In genomic region chr1:13816016-13816760, GRCh38 we compare ENCODE assay signal across 27 cellular contexts.
"Had no signal": no experiment of that assay in that cellular context is flagged by ENCODE, and none has a peak within 500 bp of the region (broad histone marks: within the 10 kb centered on the region; RNA-seq: fewer than 3 reads in every experiment).

No MANE protein-coding gene starts in this region.

- H3K4me3 ChIP-seq: heart left ventricle, left ventricle myocardium inferior, lung, mucosa of descending colon, right atrium auricular region, right lobe of liver, smooth muscle cell, testis, thyroid gland, transverse colon, upper lobe of left lung had no signal

- H3K4me2 ChIP-seq: smooth muscle cell had no signal

- DNase-seq: hypothalamus; islet precursor cell; left ventricle myocardium inferior; mesendoderm; midbrain; mucosa of descending colon; naive thymus-derived CD4-positive, alpha-beta T cell; nucleus accumbens; stimulated activated CD4-positive, alpha-beta T cell treated with anti-CD3 and anti-CD28 coated beads, Interleukin-1b, Interleukin-23, amount 100 ng/mL, for 48 hours; stimulated activated CD4-positive, alpha-beta T cell treated with anti-CD3 and anti-CD28 coated beads, Interleukin-2, amount 100 ng/mL, for 48 hours; stimulated activated CD4-positive, alpha-beta T cell treated with anti-CD3 and anti-CD28 coated beads, Interleukin-4, amount 100 ng/mL, for 4 hours; stimulated activated CD8-positive, alpha-beta memory T cell treated with anti-CD3 and anti-CD28 coated beads, Interleukin-4, amount 100 ng/mL, for 48 hours; stimulated activated naive CD4-positive, alpha-beta T cell treated with Interleukin-2 at 50 U/mL for 16 hours; stimulated activated naive CD8-positive, alpha-beta T cell treated with anti-CD3 and anti-CD28 coated beads, Interleukin-15, amount 100 ng/mL, for 72 hours; testis; thyroid gland; transverse colon; upper lobe of left lung had no signal

- FAIRE-seq: urothelium cell line had no signal

- H3K9ac ChIP-seq: parathyroid adenoma had no signal

- H3K79me2 ChIP-seq: parathyroid adenoma had no signal

- ATAC-seq: heart left ventricle; mucosa of descending colon; naive thymus-derived CD4-positive, alpha-beta T cell; natural killer cell treated with Interleukin-12 subunit alpha and Interleukin-12 subunit beta and Interleukin-15 and Interleukin-18, amount 100 ng/mL, for 72 hours; stimulated activated memory B cell treated with anti-CD40 and anti-IgM and Interleukin-4, amounts not matched to agents 10 μg/mL and 1 μg/mL and 100 μg/mL, for 72 hours; stimulated activated naive CD8-positive, alpha-beta T cell treated with anti-CD3 and anti-CD28 coated beads, Interleukin-15, amount 100 ng/mL, for 72 hours had no signal

- H3K27ac ChIP-seq: heart left ventricle, left ventricle myocardium inferior, parathyroid adenoma, right atrium auricular region, right lobe of liver, testis, thyroid gland, transverse colon, upper lobe of left lung had no signal

- H3K9me3 ChIP-seq: heart left ventricle, left ventricle myocardium inferior, mucosa of descending colon, right atrium auricular region, right lobe of liver, testis, thyroid gland, transverse colon, upper lobe of left lung had no signal

- H3K36me3 ChIP-seq: right lobe of liver, thyroid gland had no signal

- H3K27me3 ChIP-seq: heart left ventricle, right atrium auricular region, right lobe of liver, testis, thyroid gland, transverse colon, upper lobe of left lung had no signal

- H2AFZ ChIP-seq: parathyroid adenoma had no signal

- H3K4me1 ChIP-seq: parathyroid adenoma, right atrium auricular region had no signal
